In genomic region chr10:8800426-8800825, GRCh38 we compare ENCODE assay signal across 14 cellular contexts.
"Had no signal": no experiment of that assay in that cellular context is flagged by ENCODE, and none has a peak within 500 bp of the region (broad histone marks: within the 10 kb centered on the region; RNA-seq: fewer than 3 reads in every experiment).

No MANE protein-coding gene starts in this region.

- H3K27me3 ChIP-seq: adrenal gland, foreskin keratinocyte, tibial artery had no signal

- H3K4me1 Mint-ChIP-seq: memory B cell had no signal

- FAIRE-seq: urothelium cell line had no signal

- ATAC-seq: effector memory CD8-positive, alpha-beta T cell; foreskin keratinocyte; left ventricle myocardium superior; natural killer cell treated with Interleukin-12 subunit alpha and Interleukin-12 subunit beta and Interleukin-15 and Interleukin-18, amount 100 ng/mL, for 72 hours; T-cell had no signal

- H3K9me3 ChIP-seq: adrenal gland, tibial artery had no signal

- H3K27ac ChIP-seq: adrenal gland, foreskin keratinocyte, tibial artery had no signal

- DNase-seq: activated naive CD4-positive, alpha-beta T cell; adrenal gland; dermis blood vessel endothelial cell; effector memory CD8-positive, alpha-beta T cell; foreskin keratinocyte; glutamatergic neuron; left ventricle myocardium superior; stimulated activated CD4-positive, alpha-beta T cell treated with anti-CD3 and anti-CD28 coated beads, Interleukin-4, amount 100 ng/mL, for 4 hours; T-cell; T1000; tibial artery had no signal

- H3K4me3 Mint-ChIP-seq: effector memory CD8-positive, alpha-beta T cell; memory B cell; natural killer cell treated with Interleukin-12 subunit alpha and Interleukin-12 subunit beta and Interleukin-15 and Interleukin-18, amount 100 ng/mL, for 72 hours; T-cell had no signal

- H3K36me3 Mint-ChIP-seq: T-cell had no signal

- H3K27ac Mint-ChIP-seq: effector memory CD8-positive, alpha-beta T cell; memory B cell; natural killer cell treated with Interleukin-12 subunit alpha and Interleukin-12 subunit beta and Interleukin-15 and Interleukin-18, amount 100 ng/mL, for 72 hours; T-cell had no signal

- H3K36me3 ChIP-seq: adrenal gland, tibial artery had no signal

- H3K4me1 ChIP-seq: adrenal gland, foreskin keratinocyte, tibial artery had no signal

- H3K4me3 ChIP-seq: adrenal gland, tibial artery had no signal

- H3K27me3 Mint-ChIP-seq: memory B cell had no signal
